Comparison of ENCODE assay signal across 1 cellular context in the genomic region with DNA sequence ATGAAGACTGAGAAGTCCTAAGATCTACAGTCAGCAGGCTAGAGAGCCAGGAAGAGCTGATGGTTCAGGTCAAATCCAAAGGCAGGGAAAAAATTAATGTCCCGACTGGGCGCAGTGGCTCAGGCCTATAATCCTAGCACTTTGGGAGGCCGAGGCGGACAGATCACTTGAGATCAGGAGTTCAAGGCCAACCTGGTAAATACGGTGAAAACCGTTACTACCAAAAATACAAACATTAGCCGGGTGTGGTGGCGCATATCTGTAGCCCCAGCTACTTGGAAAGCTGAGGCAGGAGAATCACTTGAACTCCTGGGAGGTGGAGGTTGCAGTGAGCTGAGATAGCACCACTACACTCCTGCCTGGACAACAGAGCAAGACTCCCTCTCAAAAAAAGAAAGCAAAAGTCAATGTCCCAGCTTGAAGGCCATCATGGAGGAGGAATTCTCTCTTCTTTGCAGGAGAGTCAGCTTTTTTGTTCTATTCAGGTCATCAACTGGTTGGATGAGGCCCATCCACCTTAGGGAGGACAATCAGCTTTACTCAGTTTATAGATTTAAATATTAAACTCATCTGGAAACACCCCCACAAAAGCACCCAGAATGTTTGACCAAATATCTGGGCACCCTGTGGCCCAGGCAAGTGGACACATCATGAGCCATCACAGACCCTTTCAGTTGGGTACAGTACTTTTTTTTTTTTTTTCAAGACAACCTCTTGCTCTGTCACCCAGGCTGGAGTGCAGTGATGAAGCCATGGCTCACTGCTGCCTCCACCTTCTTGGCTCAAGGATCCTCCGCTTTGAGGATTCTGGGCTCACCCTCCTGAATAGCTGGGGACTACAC.
TF ChIP-seq lines count a peak whose summit lies in the region.

No MANE protein-coding gene starts in this region.

TF ChIP-seq in IMR-90, 13 proteins besides CTCF, POLR2A, EP300 and RAD21:
- TF ChIP-seq MXI1 (IDR thresholded peaks at IDR 0.05; ENCODE audit: borderline replicate concordance, low read depth, low read length) (no peak), CEBPB (IDR thresholded peaks at IDR 0.05; ENCODE audit: low read depth, low read length) (no peak), NFE2L2 (IDR thresholded peaks at IDR 0.05; ENCODE audit: low read depth, low read length) (no peak), USF2 (IDR thresholded peaks at IDR 0.05; ENCODE audit: low read depth, low read length) (no peak), BHLHE40 (IDR thresholded peaks at IDR 0.05; ENCODE audit: low read depth, low read length) (no peak), MAZ (IDR thresholded peaks at IDR 0.05; ENCODE audit: borderline replicate concordance, low read depth, low read length) (no peak), RCOR1 (IDR thresholded peaks at IDR 0.05; ENCODE audit: insufficient replicate concordance, low read length) (no peak), SMC3 (IDR thresholded peaks at IDR 0.05; ENCODE audit: low read depth, low read length) (no peak), CHD1 (IDR thresholded peaks at IDR 0.05; ENCODE audit: low read depth, low read length) (no peak), MAFK (IDR thresholded peaks at IDR 0.05; ENCODE audit: low read depth, low read length) (no peak), FOS (IDR thresholded peaks at IDR 0.05; ENCODE audit: low read depth, low read length) (no peak), RFX5 (IDR thresholded peaks at IDR 0.05; ENCODE audit: low read depth, low read length) (no peak)
- TF ChIP-seq, protein P1, sequence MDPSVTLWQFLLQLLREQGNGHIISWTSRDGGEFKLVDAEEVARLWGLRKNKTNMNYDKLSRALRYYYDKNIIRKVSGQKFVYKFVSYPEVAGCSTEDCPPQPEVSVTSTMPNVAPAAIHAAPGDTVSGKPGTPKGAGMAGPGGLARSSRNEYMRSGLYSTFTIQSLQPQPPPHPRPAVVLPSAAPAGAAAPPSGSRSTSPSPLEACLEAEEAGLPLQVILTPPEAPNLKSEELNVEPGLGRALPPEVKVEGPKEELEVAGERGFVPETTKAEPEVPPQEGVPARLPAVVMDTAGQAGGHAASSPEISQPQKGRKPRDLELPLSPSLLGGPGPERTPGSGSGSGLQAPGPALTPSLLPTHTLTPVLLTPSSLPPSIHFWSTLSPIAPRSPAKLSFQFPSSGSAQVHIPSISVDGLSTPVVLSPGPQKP (IDR thresholded peaks at IDR 0.05; ENCODE audit: borderline replicate concordance, low read depth, low read length) = no peak
TF ChIP-seq in IMR-90: peak in this region for 0.
